11 cellular contexts compared by ENCODE assay signal in the genomic region with DNA sequence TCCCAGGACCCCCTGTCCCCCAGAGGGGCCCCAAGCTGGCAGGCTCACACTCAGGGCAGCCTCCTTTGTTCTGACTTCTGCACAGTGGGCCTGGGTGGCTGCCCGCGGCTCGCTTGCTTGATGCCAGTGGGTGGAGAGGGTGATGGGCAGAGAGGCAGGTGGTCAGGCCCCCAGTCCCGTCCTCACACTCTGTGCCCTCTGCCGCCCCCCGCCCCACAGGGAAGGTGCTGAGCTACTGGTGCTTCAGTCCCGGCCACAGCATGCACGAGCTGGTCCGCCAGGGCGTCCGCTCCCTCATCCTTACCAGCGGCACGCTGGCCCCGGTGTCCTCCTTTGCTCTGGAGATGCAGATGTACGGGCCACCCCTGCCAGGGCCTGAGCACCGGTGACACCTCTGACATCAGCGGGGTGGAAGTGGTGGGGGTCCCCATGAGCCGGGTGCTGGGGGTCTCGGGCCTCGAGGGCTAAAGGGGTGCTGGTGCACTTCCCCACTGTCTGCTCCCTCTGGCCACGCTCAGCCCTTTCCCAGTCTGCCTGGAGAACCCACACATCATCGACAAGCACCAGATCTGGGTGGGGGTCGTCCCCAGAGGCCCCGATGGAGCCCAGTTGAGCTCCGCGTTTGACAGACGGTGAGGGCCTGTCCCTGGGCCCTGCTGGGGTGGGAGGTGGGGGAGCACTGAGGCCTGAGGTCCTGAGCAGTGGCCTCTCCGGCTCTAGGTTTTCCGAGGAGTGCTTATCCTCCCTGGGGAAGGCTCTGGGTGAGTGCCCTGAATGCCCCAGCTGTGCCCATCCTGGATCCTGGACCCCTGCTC. TPM values are rescaled to one million over a fixed set of nuclear protein-coding genes. Genes with fewer than 3 reads are reported as not detected.
A peak's percentile ranks its signal among the peaks of the same experiment; 100 is the strongest.
DNase-seq lines count a peak whose midpoint lies in the region; ATAC-seq and TF ChIP-seq lines count a peak whose summit lies in the region.
"Had no signal": no experiment of that assay in that cellular context is flagged by ENCODE, and none has a peak within 500 bp of the region (broad histone marks: within the 10 kb centered on the region; RNA-seq: fewer than 3 reads in every experiment).

No MANE protein-coding gene starts in this region.

- peaks cover 22% of the 10 kb centered on the region for H3K4me1 ChIP-seq in IMR-90 (ENCODE audit: control insufficient read depth, insufficient read depth, low read length)
- peaks cover 49% of the 10 kb centered on the region for H3K4me1 ChIP-seq in mucosa of descending colon (ENCODE audit: low read depth)
- peaks cover 10 to 61% (median 40%) of the 10 kb centered on the region in 5 donors for H3K4me1 ChIP-seq in subcutaneous abdominal adipose tissue (ENCODE audit: control insufficient read depth in 5 of 5, insufficient read depth in 5 of 5, low read length in 5 of 5)

- 0 out of 2 replicates have a peak, but pooled peaks cover 3% of the 10 kb centered on the region for H3K36me3 ChIP-seq in IMR-90 (ENCODE audit: control insufficient read depth, insufficient read depth, low read length)
- H3K36me3 ChIP-seq in brain microvascular endothelial cell (replicated peaks), result no peaks in the 10 kb centered on the region
- H3K36me3 ChIP-seq in mucosa of descending colon (ENCODE audit: low read depth), result no peaks in the 10 kb centered on the region
- H3K36me3 ChIP-seq in subcutaneous abdominal adipose tissue (ENCODE audit: control insufficient read depth in 5 of 5, insufficient read depth in 5 of 5, low read length in 5 of 5), result peaks cover 0 to 4% (median 0%) of the 10 kb centered on the region in 5 donors

- in situ Hi-C loops in IMR-90 (cut with MboI; ENCODE audit: low sequenced_read_pairs), result no loop called here
- in situ Hi-C loops in brain microvascular endothelial cell (cut with HindIII; ENCODE audit: low pct_ligation_motif_present, low sequenced_read_pairs), result loop anchor here (25.0 kb wide), 1 partner anchor 100 kb away; no protein-coding TSS in a partner anchor

- no peak overlapping the region for H3K56ac ChIP-seq in IMR-90 (ENCODE audit: extremely low read depth, insufficient read depth, low read length)

- BruUV-seq in IMR-90 (replicated peaks; lab: Mats Ljungman, UMichigan), result no TSS peak

- no peak for TF ChIP-seq POLR2A in IMR-90 (IDR thresholded peaks at IDR 0.05; ENCODE audit: low read depth, low read length)

- H2BK120ac ChIP-seq in IMR-90 (ENCODE audit: low read depth, low read length), result peak overlapping the region; percentile 95

- H4K20me1 ChIP-seq in IMR-90 (ENCODE audit: insufficient read depth, low read length), result no peaks in the 10 kb centered on the region

- peak overlapping the region; percentile 94 for H4K5ac ChIP-seq in IMR-90 (ENCODE audit: low read depth, low read length)

- ATAC-seq in IMR-90 (ENCODE audit: low read depth), result no peak
- no peak for ATAC-seq in mucosa of descending colon
- no peak for ATAC-seq in HG02759 (IDR thresholded peaks at IDR 0.05; ENCODE audit: unreplicated experiment)
- ATAC-seq in HG03432 (IDR thresholded peaks at IDR 0.05; ENCODE audit: unreplicated experiment), result no peak

- dilution Hi-C loops in IMR-90 (cut with HindIII; ENCODE audit: low sequenced_read_pairs, unreplicated experiment), result no loop called here

- 96% methylated on average over 10 of the region's 29 CpGs; no CpG with 5 or more reads in 1 of the 2 experiments for WGBS in IMR-90 (ENCODE audit: extremely low coverage in 2 of 2, insufficient read length in 1 of 2), 2 experiments

- H3K23ac ChIP-seq in IMR-90 (ENCODE audit: low read depth, low read length), result peak overlapping the region; percentile 69; the same call in 1 of the 2 replicates

- DNase-seq in IMR-90 (no peak), brain microvascular endothelial cell (no peak), mucosa of descending colon (peak in 2 of 3 donors; percentile 43 to 63), hepatic stellate cell (ENCODE audit: low spot score) (no peak)
- no peak for DNase-seq in activated effector memory CD4-positive, alpha-beta T cell treated with anti-CD3 and anti-CD28 coated beads, Interleukin-2, amount 50 U/mL, for 16 hours
- DNase-seq: activated CD4-positive, alpha-beta T cell treated with anti-CD3 and anti-CD28 coated beads, Interleukin-2, amount 50 U/mL, for 1 hour; activated gamma-delta T cell treated with Interleukin-2 at 50 U/mL for 16 hours had no signal

- TF ChIP-seq CTCF in IMR-90 (conservative IDR thresholded peaks at IDR 0.05; ENCODE audit: low read depth, low read length) (no peak), brain microvascular endothelial cell (IDR thresholded peaks at IDR 0.05; ENCODE audit: low read depth, low read length, missing control alignments) (no peak), mucosa of descending colon (IDR thresholded peaks at IDR 0.05) (no peak)

- no peak overlapping the region for H3K4me2 ChIP-seq in IMR-90 (ENCODE audit: low read depth, low read length)

- peak overlapping the region; percentile 83 to 98 for H4K8ac ChIP-seq in IMR-90 (ENCODE audit: low read depth in 2 of 2, low read length in 2 of 2)

- H3K9ac ChIP-seq in IMR-90 (ENCODE audit: low read depth, low read length) (no peak overlapping the region), subcutaneous abdominal adipose tissue (ENCODE audit: low read length in 5 of 5) (peak overlapping the region in 4 of 5 donors; percentile 33 to 73 (median 50))

- H2AK9ac ChIP-seq in IMR-90 (replicated peaks; ENCODE audit: low read depth, low read length, poor library complexity), result peak overlapping the region; percentile 90

- H2AFZ ChIP-seq in IMR-90 (replicated peaks; ENCODE audit: low read length, poor library complexity), result no peak overlapping the region

- H3K4ac ChIP-seq in IMR-90 (ENCODE audit: low read depth, low read length), result peak overlapping the region; percentile 98

- no peaks in the 10 kb centered on the region for H3K9me3 ChIP-seq in IMR-90 (ENCODE audit: control insufficient read depth, insufficient read depth, low read length)
- no peaks in the 10 kb centered on the region for H3K9me3 ChIP-seq in mucosa of descending colon
- no peaks in the 10 kb centered on the region for H3K9me3 ChIP-seq in subcutaneous abdominal adipose tissue (ENCODE audit: control insufficient read depth in 5 of 5, low read length in 5 of 5)

- H3K27ac ChIP-seq in IMR-90 (ENCODE audit: insufficient read depth, low read length) (peak overlapping the region; percentile 63), brain microvascular endothelial cell (peak overlapping the region; percentile 54), subcutaneous abdominal adipose tissue (ENCODE audit: low read depth, low read length) (peak overlapping the region; percentile 76)

- peaks cover 20% of the 10 kb centered on the region for H3K9me1 ChIP-seq in IMR-90 (ENCODE audit: insufficient read depth, low read length)

- peak overlapping the region; percentile 73 for H3K14ac ChIP-seq in IMR-90 (replicated peaks; ENCODE audit: low read depth, low read length)

- H2BK15ac ChIP-seq in IMR-90 (ENCODE audit: low read depth, low read length), result no peak overlapping the region; the same call in 2 of the 3 replicates

- H2BK5ac ChIP-seq in IMR-90 (ENCODE audit: low read depth, low read length, poor library complexity, severe bottlenecking), result peak overlapping the region; percentile 96

- peak overlapping the region; percentile 92 for H4K91ac ChIP-seq in IMR-90 (ENCODE audit: insufficient read depth, low read depth, low read length)

- 0 out of 2 replicates have a peak overlapping the region, but pooled peaks have one; percentile 82 for H2BK20ac ChIP-seq in IMR-90 (ENCODE audit: low read depth, low read length)

- CTCF ChIA-PET in IMR-90 (lab: Yijun Ruan, JAX), result no interaction called here

- H3K27me3 ChIP-seq in IMR-90 (ENCODE audit: control insufficient read depth, insufficient read depth, low read length) (no peaks in the 10 kb centered on the region), brain microvascular endothelial cell (replicated peaks) (no peaks in the 10 kb centered on the region), subcutaneous abdominal adipose tissue (ENCODE audit: control insufficient read depth in 5 of 5, insufficient read depth in 4 of 5, low read length in 5 of 5) (no peaks in the 10 kb centered on the region)

- intact Hi-C loops in IMR-90 (cut with micrococcal nuclease) (no loop called here), mucosa of descending colon (cut with DNase I, micrococcal nuclease) (no loop called here)

- peak overlapping the region; percentile 16; the same call in 1 of the 2 replicates for H3K18ac ChIP-seq in IMR-90 (ENCODE audit: low read depth, low read length)

- no peak overlapping the region for H3K4me3 ChIP-seq in IMR-90 (ENCODE audit: insufficient read depth, low read depth, low read length)
- no peak overlapping the region for H3K4me3 ChIP-seq in brain microvascular endothelial cell (ENCODE audit: low read depth, low read length)
- H3K4me3 ChIP-seq in mucosa of descending colon, result no peak overlapping the region
- H3K4me3 ChIP-seq in subcutaneous abdominal adipose tissue (ENCODE audit: low read depth in 1 of 5, low read length in 5 of 5), result peak overlapping the region in 3 of 5 donors; percentile 0 to 52 (median 27)

- peaks cover 10 to 33% of the 10 kb centered on the region in 2 experiments; a peak in 3 of 4 replicates for H3K79me1 ChIP-seq in IMR-90 (ENCODE audit: low read depth in 1 of 2, low read length in 2 of 2)

- POLR2A ChIA-PET in IMR-90 (lab: Charles Lee; ENCODE audit: unreplicated experiment), result no interaction called here

- H2AK5ac ChIP-seq in IMR-90 (ENCODE audit: low read depth, low read length), result peak overlapping the region; percentile 99

- no peak for TF ChIP-seq RAD21 in IMR-90 (IDR thresholded peaks at IDR 0.05; ENCODE audit: low read length)

RNA-seq across cellular contexts. Expression of a gene that starts 8.8 kb away (rescaled TPM):
- total RNA-seq in IMR-90 (2012; rRNA removed) (1.1 and 1.3 TPM in 2 replicates), mucosa of descending colon (10 to 100 TPM in 1 of 3 donors, not detected in 2; 19.7 TPM)
- polyA plus RNA-seq in IMR-90 (2012; rRNA removed), result 11.0 and 12.0 TPM in 2 replicates
- 3.7 and 18.0 TPM in 2 replicates for polyA plus RNA-seq in IMR-90 (2012; cell fraction: cytosol; rRNA removed)
- polyA plus RNA-seq in IMR-90 (2012; cell fraction: nucleus; rRNA removed; ENCODE audit: low replicate concordance), result 22.6 and 133 TPM in 2 replicates
- total RNA-seq: T-helper 1 cell treated with Interleukin-12 subunit alpha and Interleukin-12 subunit beta and Interleukin-4 antibody, amounts not matched to agents 30 ng/mL and 1 ng/mL, for 36 hours had no signal

RNA-seq across cellular contexts. Expression of a gene that starts 20.1 kb away (rescaled TPM):
- 25.3 and 29.2 TPM in 2 replicates for total RNA-seq in IMR-90 (2012; rRNA removed)
- polyA plus RNA-seq in IMR-90 (2012; rRNA removed), result 36.3 and 36.6 TPM in 2 replicates
- 36.7 and 61.6 TPM in 2 replicates for polyA plus RNA-seq in IMR-90 (2012; cell fraction: cytosol; rRNA removed)
- 102 and 139 TPM in 2 replicates for polyA plus RNA-seq in IMR-90 (2012; cell fraction: nucleus; rRNA removed; ENCODE audit: low replicate concordance)
- 10 to 100 TPM; 64.5 to 69.7 (median 68.6) TPM for total RNA-seq in mucosa of descending colon

RNA-seq across cellular contexts. Expression of a gene that starts 20.2 kb away (rescaled TPM):
- total RNA-seq in IMR-90 (2012; rRNA removed) (13.4 and 15.6 TPM in 2 replicates), mucosa of descending colon (10 to 100 TPM; 24.3 to 34.0 (median 31.7) TPM)
- 20.2 and 21.1 TPM in 2 replicates for polyA plus RNA-seq in IMR-90 (2012; rRNA removed)
- polyA plus RNA-seq in IMR-90 (2012; cell fraction: cytosol; rRNA removed), result 18.9 and 24.7 TPM in 2 replicates
- polyA plus RNA-seq in IMR-90 (2012; cell fraction: nucleus; rRNA removed; ENCODE audit: low replicate concordance), result 80.8 and 206 TPM in 2 replicates

RNA-seq across cellular contexts. Expression of a gene that starts 29.5 kb away (rescaled TPM):
- total RNA-seq in IMR-90 (2012; rRNA removed), result 9.4 and 14.7 TPM in 2 replicates
- 18.8 and 22.5 TPM in 2 replicates for polyA plus RNA-seq in IMR-90 (2012; rRNA removed)
- polyA plus RNA-seq in IMR-90 (2012; cell fraction: cytosol; rRNA removed), result 7.5 and 18.1 TPM in 2 replicates
- 121 and 228 TPM in 2 replicates for polyA plus RNA-seq in IMR-90 (2012; cell fraction: nucleus; rRNA removed; ENCODE audit: low replicate concordance)
- total RNA-seq in mucosa of descending colon, result 10 to 100 TPM; 23.5 to 42.8 (median 34.2) TPM

RNA-seq across cellular contexts. Expression of a gene that starts 34.4 kb away (rescaled TPM):
- total RNA-seq in IMR-90 (2012; rRNA removed) (20.3 and 21.1 TPM in 2 replicates), mucosa of descending colon (10 to 100 TPM in 1 of 3 donors, 1 to 10 TPM in 2; 2.7 to 19.7 (median 6.7) TPM)
- polyA plus RNA-seq in IMR-90 (2012; rRNA removed), result 62.3 and 67.4 TPM in 2 replicates
- polyA plus RNA-seq in IMR-90 (2012; cell fraction: cytosol; rRNA removed), result 33.4 and 56.7 TPM in 2 replicates
- 57.3 and 74.5 TPM in 2 replicates for polyA plus RNA-seq in IMR-90 (2012; cell fraction: nucleus; rRNA removed; ENCODE audit: low replicate concordance)

Comparison
In these comparisons a context has a peak if more than half of its experiments do, and no peak if none do; other contexts are left out.
1. DNase-seq: peak in mucosa of descending colon (2 of 3); none in IMR-90 (single experiment), brain microvascular endothelial cell (single experiment), activated effector memory CD4-positive, alpha-beta T cell treated with anti-CD3 and anti-CD28 coated beads, Interleukin-2, amount 50 U/mL, for 16 hours (single experiment) and hepatic stellate cell (single experiment).
2. H3K4me3 ChIP-seq: peak in subcutaneous abdominal adipose tissue (3 of 5); none in IMR-90 (single experiment), brain microvascular endothelial cell (single experiment) and mucosa of descending colon (single experiment).
3. Peak in every context shown above with its lines, with median percentiles within 50 percentile points of each other: H3K27ac ChIP-seq.